Comparison of ENCODE assay signal across 1 cellular context in the genomic region with DNA sequence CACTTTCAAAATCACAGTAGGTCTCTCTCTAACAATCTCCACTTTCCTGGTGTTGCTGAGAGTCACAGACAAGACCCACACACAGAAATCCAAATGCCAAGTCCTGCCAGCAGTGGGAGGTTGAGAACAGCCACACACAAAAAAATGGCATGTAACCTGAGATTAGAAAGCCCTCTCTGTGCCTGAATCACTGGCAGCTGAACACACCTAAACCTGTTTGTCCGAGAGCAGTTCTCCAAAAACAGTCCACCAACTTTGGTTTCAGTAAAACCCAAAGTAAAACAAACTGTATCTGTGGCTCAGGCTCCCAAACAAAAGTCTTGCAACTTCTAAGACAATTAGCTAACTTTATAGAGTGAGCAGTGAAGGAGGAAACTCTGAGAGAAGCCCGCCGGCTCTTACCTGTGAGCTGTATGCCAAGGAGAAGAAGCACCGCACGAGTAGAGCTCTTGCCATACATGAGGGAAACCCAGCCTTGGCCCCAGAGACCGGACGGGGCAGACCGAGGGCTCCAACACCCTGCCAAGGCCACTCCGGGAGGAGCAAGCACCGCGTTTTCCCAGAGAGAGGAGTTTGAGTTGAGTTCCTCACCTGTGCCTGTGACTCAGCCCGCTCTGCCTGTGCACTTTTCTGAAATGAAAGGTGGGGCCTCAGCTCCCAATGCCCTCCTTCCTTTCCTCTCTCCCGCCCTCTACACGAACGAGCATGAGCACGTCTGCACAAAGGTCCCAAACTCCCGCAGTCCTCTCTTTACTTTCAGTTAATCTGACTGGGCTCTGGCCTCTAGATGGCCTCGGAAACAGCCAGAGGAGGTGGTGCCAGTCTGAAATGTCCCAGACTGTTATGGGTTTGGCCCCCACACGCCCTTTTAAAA.
A peak's percentile ranks its signal among the peaks of the same experiment; 100 is the strongest.
TF ChIP-seq lines count a peak whose summit lies in the region.

A gene (minus strand): TSS at position 604 of the 874 bp plus-strand sequence. CDS start 144 bp downstream, at position 460.

TF ChIP-seq in HepG2, 621 proteins besides CTCF, POLR2A, EP300 and RAD21 (continued from another document and continues in another):
- TF ChIP-seq, protein P1, sequence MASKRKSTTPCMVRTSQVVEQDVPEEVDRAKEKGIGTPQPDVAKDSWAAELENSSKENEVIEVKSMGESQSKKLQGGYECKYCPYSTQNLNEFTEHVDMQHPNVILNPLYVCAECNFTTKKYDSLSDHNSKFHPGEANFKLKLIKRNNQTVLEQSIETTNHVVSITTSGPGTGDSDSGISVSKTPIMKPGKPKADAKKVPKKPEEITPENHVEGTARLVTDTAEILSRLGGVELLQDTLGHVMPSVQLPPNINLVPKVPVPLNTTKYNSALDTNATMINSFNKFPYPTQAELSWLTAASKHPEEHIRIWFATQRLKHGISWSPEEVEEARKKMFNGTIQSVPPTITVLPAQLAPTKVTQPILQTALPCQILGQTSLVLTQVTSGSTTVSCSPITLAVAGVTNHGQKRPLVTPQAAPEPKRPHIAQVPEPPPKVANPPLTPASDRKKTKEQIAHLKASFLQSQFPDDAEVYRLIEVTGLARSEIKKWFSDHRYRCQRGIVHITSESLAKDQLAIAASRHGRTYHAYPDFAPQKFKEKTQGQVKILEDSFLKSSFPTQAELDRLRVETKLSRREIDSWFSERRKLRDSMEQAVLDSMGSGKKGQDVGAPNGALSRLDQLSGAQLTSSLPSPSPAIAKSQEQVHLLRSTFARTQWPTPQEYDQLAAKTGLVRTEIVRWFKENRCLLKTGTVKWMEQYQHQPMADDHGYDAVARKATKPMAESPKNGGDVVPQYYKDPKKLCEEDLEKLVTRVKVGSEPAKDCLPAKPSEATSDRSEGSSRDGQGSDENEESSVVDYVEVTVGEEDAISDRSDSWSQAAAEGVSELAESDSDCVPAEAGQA (IDR thresholded peaks at IDR 0.05; ENCODE audit: low read depth) = no peak
- TF ChIP-seq, protein P1 (CRISPR knock-in tag; IDR thresholded peaks at IDR 0.05; ENCODE audit: borderline replicate concordance) = no peak
- TF ChIP-seq, protein P2, sequence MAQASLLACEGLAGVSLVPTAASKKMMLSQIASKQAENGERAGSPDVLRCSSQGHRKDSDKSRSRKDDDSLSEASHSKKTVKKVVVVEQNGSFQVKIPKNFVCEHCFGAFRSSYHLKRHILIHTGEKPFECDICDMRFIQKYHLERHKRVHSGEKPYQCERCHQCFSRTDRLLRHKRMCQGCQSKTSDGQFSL (CRISPR knock-in tag; IDR thresholded peaks at IDR 0.05) = no peak
- TF ChIP-seq, protein P3, sequence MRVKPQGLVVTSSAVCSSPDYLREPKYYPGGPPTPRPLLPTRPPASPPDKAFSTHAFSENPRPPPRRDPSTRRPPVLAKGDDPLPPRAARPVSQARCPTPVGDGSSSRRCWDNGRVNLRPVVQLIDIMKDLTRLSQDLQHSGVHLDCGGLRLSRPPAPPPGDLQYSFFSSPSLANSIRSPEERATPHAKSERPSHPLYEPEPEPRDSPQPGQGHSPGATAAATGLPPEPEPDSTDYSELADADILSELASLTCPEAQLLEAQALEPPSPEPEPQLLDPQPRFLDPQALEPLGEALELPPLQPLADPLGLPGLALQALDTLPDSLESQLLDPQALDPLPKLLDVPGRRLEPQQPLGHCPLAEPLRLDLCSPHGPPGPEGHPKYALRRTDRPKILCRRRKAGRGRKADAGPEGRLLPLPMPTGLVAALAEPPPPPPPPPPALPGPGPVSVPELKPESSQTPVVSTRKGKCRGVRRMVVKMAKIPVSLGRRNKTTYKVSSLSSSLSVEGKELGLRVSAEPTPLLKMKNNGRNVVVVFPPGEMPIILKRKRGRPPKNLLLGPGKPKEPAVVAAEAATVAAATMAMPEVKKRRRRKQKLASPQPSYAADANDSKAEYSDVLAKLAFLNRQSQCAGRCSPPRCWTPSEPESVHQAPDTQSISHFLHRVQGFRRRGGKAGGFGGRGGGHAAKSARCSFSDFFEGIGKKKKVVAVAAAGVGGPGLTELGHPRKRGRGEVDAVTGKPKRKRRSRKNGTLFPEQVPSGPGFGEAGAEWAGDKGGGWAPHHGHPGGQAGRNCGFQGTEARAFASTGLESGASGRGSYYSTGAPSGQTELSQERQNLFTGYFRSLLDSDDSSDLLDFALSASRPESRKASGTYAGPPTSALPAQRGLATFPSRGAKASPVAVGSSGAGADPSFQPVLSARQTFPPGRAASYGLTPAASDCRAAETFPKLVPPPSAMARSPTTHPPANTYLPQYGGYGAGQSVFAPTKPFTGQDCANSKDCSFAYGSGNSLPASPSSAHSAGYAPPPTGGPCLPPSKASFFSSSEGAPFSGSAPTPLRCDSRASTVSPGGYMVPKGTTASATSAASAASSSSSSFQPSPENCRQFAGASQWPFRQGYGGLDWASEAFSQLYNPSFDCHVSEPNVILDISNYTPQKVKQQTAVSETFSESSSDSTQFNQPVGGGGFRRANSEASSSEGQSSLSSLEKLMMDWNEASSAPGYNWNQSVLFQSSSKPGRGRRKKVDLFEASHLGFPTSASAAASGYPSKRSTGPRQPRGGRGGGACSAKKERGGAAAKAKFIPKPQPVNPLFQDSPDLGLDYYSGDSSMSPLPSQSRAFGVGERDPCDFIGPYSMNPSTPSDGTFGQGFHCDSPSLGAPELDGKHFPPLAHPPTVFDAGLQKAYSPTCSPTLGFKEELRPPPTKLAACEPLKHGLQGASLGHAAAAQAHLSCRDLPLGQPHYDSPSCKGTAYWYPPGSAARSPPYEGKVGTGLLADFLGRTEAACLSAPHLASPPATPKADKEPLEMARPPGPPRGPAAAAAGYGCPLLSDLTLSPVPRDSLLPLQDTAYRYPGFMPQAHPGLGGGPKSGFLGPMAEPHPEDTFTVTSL (CRISPR knock-in tag; IDR thresholded peaks at IDR 0.05; ENCODE audit: borderline replicate concordance) = no peak
- TF ChIP-seq, protein P4, sequence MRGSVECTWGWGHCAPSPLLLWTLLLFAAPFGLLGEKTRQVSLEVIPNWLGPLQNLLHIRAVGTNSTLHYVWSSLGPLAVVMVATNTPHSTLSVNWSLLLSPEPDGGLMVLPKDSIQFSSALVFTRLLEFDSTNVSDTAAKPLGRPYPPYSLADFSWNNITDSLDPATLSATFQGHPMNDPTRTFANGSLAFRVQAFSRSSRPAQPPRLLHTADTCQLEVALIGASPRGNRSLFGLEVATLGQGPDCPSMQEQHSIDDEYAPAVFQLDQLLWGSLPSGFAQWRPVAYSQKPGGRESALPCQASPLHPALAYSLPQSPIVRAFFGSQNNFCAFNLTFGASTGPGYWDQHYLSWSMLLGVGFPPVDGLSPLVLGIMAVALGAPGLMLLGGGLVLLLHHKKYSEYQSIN (CRISPR knock-in tag; IDR thresholded peaks at IDR 0.05; ENCODE audit: borderline replicate concordance) = no peak
- no peak for TF ChIP-seq SMARCE1 (IDR thresholded peaks at IDR 0.05; ENCODE audit: borderline replicate concordance)
- no peak for TF ChIP-seq MTF1 (CRISPR knock-in tag; IDR thresholded peaks at IDR 0.05)
- TF ChIP-seq PHF21A (CRISPR knock-in tag; IDR thresholded peaks at IDR 0.05) = peak; percentile 65
- no peak for TF ChIP-seq ZNF30 (CRISPR knock-in tag; IDR thresholded peaks at IDR 0.05)
- no peak for TF ChIP-seq CBX1 (IDR thresholded peaks at IDR 0.05; ENCODE audit: low read depth)
- TF ChIP-seq ZNF790 (CRISPR knock-in tag; IDR thresholded peaks at IDR 0.05; ENCODE audit: borderline replicate concordance) = no peak
- no peak for TF ChIP-seq ZNF543 (CRISPR knock-in tag; IDR thresholded peaks at IDR 0.05)
- TF ChIP-seq PHF5A (CRISPR knock-in tag; IDR thresholded peaks at IDR 0.05; ENCODE audit: low read depth, unreplicated experiment) = no peak
- no peak for TF ChIP-seq PLRG1 (conservative IDR thresholded peaks at IDR 0.05)
- TF ChIP-seq, protein P5, sequence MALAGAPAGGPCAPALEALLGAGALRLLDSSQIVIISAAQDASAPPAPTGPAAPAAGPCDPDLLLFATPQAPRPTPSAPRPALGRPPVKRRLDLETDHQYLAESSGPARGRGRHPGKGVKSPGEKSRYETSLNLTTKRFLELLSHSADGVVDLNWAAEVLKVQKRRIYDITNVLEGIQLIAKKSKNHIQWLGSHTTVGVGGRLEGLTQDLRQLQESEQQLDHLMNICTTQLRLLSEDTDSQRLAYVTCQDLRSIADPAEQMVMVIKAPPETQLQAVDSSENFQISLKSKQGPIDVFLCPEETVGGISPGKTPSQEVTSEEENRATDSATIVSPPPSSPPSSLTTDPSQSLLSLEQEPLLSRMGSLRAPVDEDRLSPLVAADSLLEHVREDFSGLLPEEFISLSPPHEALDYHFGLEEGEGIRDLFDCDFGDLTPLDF (CRISPR knock-in tag; IDR thresholded peaks at IDR 0.05) = no peak
- TF ChIP-seq, protein P6, sequence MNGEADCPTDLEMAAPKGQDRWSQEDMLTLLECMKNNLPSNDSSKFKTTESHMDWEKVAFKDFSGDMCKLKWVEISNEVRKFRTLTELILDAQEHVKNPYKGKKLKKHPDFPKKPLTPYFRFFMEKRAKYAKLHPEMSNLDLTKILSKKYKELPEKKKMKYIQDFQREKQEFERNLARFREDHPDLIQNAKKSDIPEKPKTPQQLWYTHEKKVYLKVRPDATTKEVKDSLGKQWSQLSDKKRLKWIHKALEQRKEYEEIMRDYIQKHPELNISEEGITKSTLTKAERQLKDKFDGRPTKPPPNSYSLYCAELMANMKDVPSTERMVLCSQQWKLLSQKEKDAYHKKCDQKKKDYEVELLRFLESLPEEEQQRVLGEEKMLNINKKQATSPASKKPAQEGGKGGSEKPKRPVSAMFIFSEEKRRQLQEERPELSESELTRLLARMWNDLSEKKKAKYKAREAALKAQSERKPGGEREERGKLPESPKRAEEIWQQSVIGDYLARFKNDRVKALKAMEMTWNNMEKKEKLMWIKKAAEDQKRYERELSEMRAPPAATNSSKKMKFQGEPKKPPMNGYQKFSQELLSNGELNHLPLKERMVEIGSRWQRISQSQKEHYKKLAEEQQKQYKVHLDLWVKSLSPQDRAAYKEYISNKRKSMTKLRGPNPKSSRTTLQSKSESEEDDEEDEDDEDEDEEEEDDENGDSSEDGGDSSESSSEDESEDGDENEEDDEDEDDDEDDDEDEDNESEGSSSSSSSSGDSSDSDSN (CRISPR knock-in tag; IDR thresholded peaks at IDR 0.05) = peak; percentile 52
- no peak for TF ChIP-seq CAMTA2 (CRISPR knock-in tag; IDR thresholded peaks at IDR 0.05; ENCODE audit: borderline replicate concordance)
- no peak for TF ChIP-seq NFYC (CRISPR knock-in tag; IDR thresholded peaks at IDR 0.05)
- TF ChIP-seq ZNF850 (CRISPR knock-in tag; conservative IDR thresholded peaks at IDR 0.05) = no peak
- no peak; the same call in 1 of the 2 replicates for TF ChIP-seq ZNF614 (CRISPR knock-in tag; IDR thresholded peaks at IDR 0.05; ENCODE audit: borderline replicate concordance)
- TF ChIP-seq ZNF12 (CRISPR knock-in tag; IDR thresholded peaks at IDR 0.05) = no peak
- TF ChIP-seq, protein P7, sequence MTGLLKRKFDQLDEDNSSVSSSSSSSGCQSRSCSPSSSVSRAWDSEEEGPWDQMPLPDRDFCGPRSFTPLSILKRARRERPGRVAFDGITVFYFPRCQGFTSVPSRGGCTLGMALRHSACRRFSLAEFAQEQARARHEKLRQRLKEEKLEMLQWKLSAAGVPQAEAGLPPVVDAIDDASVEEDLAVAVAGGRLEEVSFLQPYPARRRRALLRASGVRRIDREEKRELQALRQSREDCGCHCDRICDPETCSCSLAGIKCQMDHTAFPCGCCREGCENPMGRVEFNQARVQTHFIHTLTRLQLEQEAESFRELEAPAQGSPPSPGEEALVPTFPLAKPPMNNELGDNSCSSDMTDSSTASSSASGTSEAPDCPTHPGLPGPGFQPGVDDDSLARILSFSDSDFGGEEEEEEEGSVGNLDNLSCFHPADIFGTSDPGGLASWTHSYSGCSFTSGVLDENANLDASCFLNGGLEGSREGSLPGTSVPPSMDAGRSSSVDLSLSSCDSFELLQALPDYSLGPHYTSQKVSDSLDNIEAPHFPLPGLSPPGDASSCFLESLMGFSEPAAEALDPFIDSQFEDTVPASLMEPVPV (CRISPR knock-in tag; IDR thresholded peaks at IDR 0.05) = no peak
- no peak for TF ChIP-seq PAF1 (CRISPR knock-in tag; IDR thresholded peaks at IDR 0.05)
- no peak for TF ChIP-seq NFYB (CRISPR knock-in tag; IDR thresholded peaks at IDR 0.05)
- TF ChIP-seq, protein P8, sequence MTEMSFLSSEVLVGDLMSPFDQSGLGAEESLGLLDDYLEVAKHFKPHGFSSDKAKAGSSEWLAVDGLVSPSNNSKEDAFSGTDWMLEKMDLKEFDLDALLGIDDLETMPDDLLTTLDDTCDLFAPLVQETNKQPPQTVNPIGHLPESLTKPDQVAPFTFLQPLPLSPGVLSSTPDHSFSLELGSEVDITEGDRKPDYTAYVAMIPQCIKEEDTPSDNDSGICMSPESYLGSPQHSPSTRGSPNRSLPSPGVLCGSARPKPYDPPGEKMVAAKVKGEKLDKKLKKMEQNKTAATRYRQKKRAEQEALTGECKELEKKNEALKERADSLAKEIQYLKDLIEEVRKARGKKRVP (CRISPR knock-in tag; IDR thresholded peaks at IDR 0.05) = no peak
- TF ChIP-seq HNRNPK (IDR thresholded peaks at IDR 0.05; ENCODE audit: low read depth, low read length, poor library complexity, severe bottlenecking) = no peak
- TF ChIP-seq, protein P9, sequence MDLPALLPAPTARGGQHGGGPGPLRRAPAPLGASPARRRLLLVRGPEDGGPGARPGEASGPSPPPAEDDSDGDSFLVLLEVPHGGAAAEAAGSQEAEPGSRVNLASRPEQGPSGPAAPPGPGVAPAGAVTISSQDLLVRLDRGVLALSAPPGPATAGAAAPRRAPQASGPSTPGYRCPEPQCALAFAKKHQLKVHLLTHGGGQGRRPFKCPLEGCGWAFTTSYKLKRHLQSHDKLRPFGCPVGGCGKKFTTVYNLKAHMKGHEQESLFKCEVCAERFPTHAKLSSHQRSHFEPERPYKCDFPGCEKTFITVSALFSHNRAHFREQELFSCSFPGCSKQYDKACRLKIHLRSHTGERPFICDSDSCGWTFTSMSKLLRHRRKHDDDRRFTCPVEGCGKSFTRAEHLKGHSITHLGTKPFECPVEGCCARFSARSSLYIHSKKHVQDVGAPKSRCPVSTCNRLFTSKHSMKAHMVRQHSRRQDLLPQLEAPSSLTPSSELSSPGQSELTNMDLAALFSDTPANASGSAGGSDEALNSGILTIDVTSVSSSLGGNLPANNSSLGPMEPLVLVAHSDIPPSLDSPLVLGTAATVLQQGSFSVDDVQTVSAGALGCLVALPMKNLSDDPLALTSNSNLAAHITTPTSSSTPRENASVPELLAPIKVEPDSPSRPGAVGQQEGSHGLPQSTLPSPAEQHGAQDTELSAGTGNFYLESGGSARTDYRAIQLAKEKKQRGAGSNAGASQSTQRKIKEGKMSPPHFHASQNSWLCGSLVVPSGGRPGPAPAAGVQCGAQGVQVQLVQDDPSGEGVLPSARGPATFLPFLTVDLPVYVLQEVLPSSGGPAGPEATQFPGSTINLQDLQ (CRISPR knock-in tag; IDR thresholded peaks at IDR 0.05) = no peak
- no peak for TF ChIP-seq ZNF326 (CRISPR knock-in tag; IDR thresholded peaks at IDR 0.05; ENCODE audit: borderline replicate concordance)
- no peak for TF ChIP-seq AKAP8 (CRISPR knock-in tag; IDR thresholded peaks at IDR 0.05)
- TF ChIP-seq IKZF4 (CRISPR knock-in tag; IDR thresholded peaks at IDR 0.05; ENCODE audit: borderline replicate concordance, low read depth, not compliant biosample characterization) = no peak
